ENCODE assay signal across 21 cellular contexts in the genomic region with DNA sequence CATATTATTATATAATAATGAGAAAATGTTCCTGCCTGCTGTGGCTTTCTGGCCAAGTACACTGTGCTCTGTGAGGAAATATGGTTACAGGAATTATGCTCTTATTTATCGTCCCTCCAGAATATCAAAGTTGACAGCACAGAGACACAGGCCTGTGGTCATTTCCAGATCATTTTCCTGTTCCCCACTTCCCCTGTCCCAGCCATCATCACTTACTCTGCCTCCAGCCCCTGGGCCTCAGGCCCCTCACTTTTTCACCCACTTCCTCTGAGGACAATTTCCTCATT. TPM values are rescaled to one million over a fixed set of nuclear protein-coding genes. Genes with fewer than 3 reads are reported as not detected.
DNase-seq lines count a peak whose midpoint lies in the region; ATAC-seq, FAIRE-seq and TF ChIP-seq lines count a peak whose summit lies in the region.
"Had no signal": no experiment of that assay in that cellular context is flagged by ENCODE, and none has a peak within 500 bp of the region (broad histone marks: within the 10 kb centered on the region; RNA-seq: fewer than 3 reads in every experiment).

No MANE protein-coding gene starts in this region.

- H2AFZ ChIP-seq in HepG2 (ENCODE audit: low read length): no peak overlapping the region

- H3K9ac ChIP-seq in HepG2 (ENCODE audit: insufficient read depth, low read depth, low read length): no peak overlapping the region
- no peak overlapping the region for H3K9ac ChIP-seq in skeletal muscle tissue (ENCODE audit: low read depth in 1 of 3, low read length in 3 of 3)

- H3K4me1 ChIP-seq in HepG2 (ENCODE audit: insufficient read depth, low read length) (peaks cover 59% of the 10 kb centered on the region), right lobe of liver (peaks cover 0 to 10% (median 3%) of the 10 kb centered on the region in 4 donors), esophagus muscularis mucosa (peaks cover 34 to 47% (median 44%) of the 10 kb centered on the region in 4 donors), skeletal muscle tissue (ENCODE audit: control insufficient read depth in 3 of 3, insufficient read depth in 3 of 3, low read length in 3 of 3) (peaks cover 16 to 35% (median 33%) of the 10 kb centered on the region in 3 donors)
- H3K4me1 ChIP-seq: foreskin keratinocyte had no signal

- no peak for DNase-seq in HepG2 (ENCODE audit: low spot score)
- no peak for DNase-seq in right lobe of liver
- peak; percentile 87 for DNase-seq in esophagus muscularis mucosa (ENCODE audit: extremely low spot score)
- no peak for DNase-seq in NCI-H2196 (lab: John Stamatoyannopoulos, UW; ENCODE audit: unreplicated experiment)
- DNase-seq in GDM1 (lab: John Stamatoyannopoulos, UW): no peak
- DNase-seq: activated CD4-positive, CD25-positive, alpha-beta regulatory T cell treated with anti-CD3 and anti-CD28 coated beads, Interleukin-2, amount 50 U/mL, for 72 hours; activated CD8-positive, alpha-beta memory T cell treated with anti-CD3 and anti-CD28 coated beads, Interleukin-2, amount 10 ng/mL, durations not matched to agents 7 days and 5 days; activated effector memory CD4-positive, alpha-beta T cell treated with anti-CD3 and anti-CD28 coated beads, Interleukin-2, amount 50 U/mL, for 16 hours; CD8-positive, alpha-beta memory T cell; foreskin keratinocyte; left colon; NCI-H146; NCI-H226; pancreas; spleen had no signal

- intact Hi-C loops in HepG2 (cut with micrococcal nuclease; ENCODE audit: unreplicated experiment) (no loop called here), right lobe of liver (cut with DNase I) (no loop called here), esophagus muscularis mucosa (cut with DNase I) (loop anchor here (10.0 kb wide), 1 partner anchor 210 kb away; the partner anchor contains the start of gene ATP1A1)

- H3K4me3 ChIP-seq in HepG2 (replicated peaks in 1 of 3; ENCODE audit: insufficient read depth in 1 of 3, low read depth in 2 of 3, low read length in 3 of 3) (peak overlapping the region in 2 of 3 experiments; percentile 43 to 53; a peak in 2 of 6 replicates), right lobe of liver (no peak overlapping the region), esophagus muscularis mucosa (no peak overlapping the region), skeletal muscle tissue (ENCODE audit: low read length in 3 of 3) (no peak overlapping the region)
- H3K4me3 ChIP-seq: pancreas had no signal

- ATAC-seq in HepG2 (no peak), right lobe of liver (no peak), HG03571 (IDR thresholded peaks at IDR 0.05; ENCODE audit: unreplicated experiment) (no peak), HG02852 (IDR thresholded peaks at IDR 0.05; ENCODE audit: unreplicated experiment) (no peak)
- ATAC-seq: activated CD8-positive, alpha-beta memory T cell treated with anti-CD3 and anti-CD28 coated beads, Interleukin-2, amount 10 ng/mL, durations not matched to agents 7 days and 5 days; foreskin keratinocyte; HCT116; pancreas had no signal

- no peak for FAIRE-seq in HepG2 (lab: Jason Lieb, UNC)
- FAIRE-seq: astrocyte, colon, pancreas had no signal

- H3K27me3 ChIP-seq in HepG2 (ENCODE audit: control insufficient read depth in 1 of 2, insufficient read depth in 2 of 2, low read length in 2 of 2) (no peaks in the 10 kb centered on the region; a peak in 1 of 5 replicates), right lobe of liver (no peaks in the 10 kb centered on the region), esophagus muscularis mucosa (no peaks in the 10 kb centered on the region), skeletal muscle tissue (ENCODE audit: control insufficient read depth in 3 of 3, insufficient read depth in 3 of 3, low read length in 3 of 3) (no peaks in the 10 kb centered on the region)
- H3K27me3 ChIP-seq: foreskin keratinocyte, pancreas had no signal

- CTCF ChIA-PET in HepG2 (lab: Yijun Ruan, JAX; ENCODE audit: low intra/inter-chr PET ratio, low total read pairs): no interaction called here

- H3K9me3 ChIP-seq in HepG2 (ENCODE audit: low read length): no peaks in the 10 kb centered on the region
- no peaks in the 10 kb centered on the region for H3K9me3 ChIP-seq in right lobe of liver
- H3K9me3 ChIP-seq in esophagus muscularis mucosa: no peaks in the 10 kb centered on the region
- no peaks in the 10 kb centered on the region for H3K9me3 ChIP-seq in skeletal muscle tissue (ENCODE audit: control insufficient read depth in 3 of 3, low read length in 3 of 3)
- H3K9me3 ChIP-seq: pancreas, spleen had no signal

- no peak for TF ChIP-seq RAD21 in HepG2 (CRISPR knock-in tag; IDR thresholded peaks at IDR 0.05)

- no peaks in the 10 kb centered on the region for H4K20me1 ChIP-seq in HepG2 (ENCODE audit: insufficient read depth, low read length)

- POLR2A ChIA-PET in HepG2 (lab: Yijun Ruan, JAX): interaction anchor here (1.1 kb wide), 1 partner anchor 147 kb away, joined by 3 read pairs; no protein-coding TSS in a partner anchor

- no TSS peak for BruUV-seq in HepG2 (replicated peaks; lab: Mats Ljungman, UMichigan)

- TF ChIP-seq CTCF in HepG2 (CRISPR knock-in tag; IDR thresholded peaks at IDR 0.05): no peak
- TF ChIP-seq CTCF in right lobe of liver (IDR thresholded peaks at IDR 0.05): no peak
- TF ChIP-seq CTCF in esophagus muscularis mucosa (IDR thresholded peaks at IDR 0.05): no peak

- in situ Hi-C loops in HepG2 (cut with HindIII; ENCODE audit: extremely low pct_ligation_motif_present, low pct_unique_long_range_greater_than_20kb): loop anchor here (25.0 kb wide), 1 partner anchor 97 kb away; no protein-coding TSS in a partner anchor

- no peak for TF ChIP-seq EP300 in HepG2 (IDR thresholded peaks at IDR 0.05; ENCODE audit: low read depth in 2 of 2, low read length in 2 of 2)
- no peak for TF ChIP-seq EP300 in HepG2 (CRISPR knock-in tag; IDR thresholded peaks at IDR 0.05; ENCODE audit: borderline replicate concordance)
- TF ChIP-seq EP300 in esophagus muscularis mucosa (IDR thresholded peaks at IDR 0.05): no peak

- WGBS in HepG2 (ENCODE audit: low lambda C conversion rate): 43% methylated on average over 1 of the region's 1 CpG
- 33% methylated on average over 1 of the region's 1 CpG for WGBS in right lobe of liver (ENCODE audit: insufficient coverage, low coverage, low lambda C conversion rate, missing lambda C conversion rate)
- 38% methylated on average over 1 of the region's 1 CpG for WGBS in esophagus muscularis mucosa

- no peaks in the 10 kb centered on the region for H3K36me3 ChIP-seq in HepG2 (replicated peaks in 1 of 2; ENCODE audit: control insufficient read depth in 1 of 2, insufficient read depth in 2 of 2, low read length in 2 of 2)
- H3K36me3 ChIP-seq in right lobe of liver: no peaks in the 10 kb centered on the region
- no peaks in the 10 kb centered on the region for H3K36me3 ChIP-seq in esophagus muscularis mucosa
- H3K36me3 ChIP-seq in skeletal muscle tissue (ENCODE audit: control insufficient read depth in 3 of 3, insufficient read depth in 3 of 3, low read length in 3 of 3): no peaks in the 10 kb centered on the region
- H3K36me3 ChIP-seq: pancreas, spleen had no signal

- H3K4me2 ChIP-seq in HepG2 (ENCODE audit: low read depth, low read length): peak overlapping the region; percentile 61; the same call in 1 of the 2 replicates

- TF ChIP-seq POLR2A in HepG2 (IDR thresholded peaks at IDR 0.05; ENCODE audit: insufficient read depth in 1 of 2, low read depth in 2 of 2, low read length in 2 of 2): no peak
- no peak for TF ChIP-seq POLR2A in right lobe of liver (IDR thresholded peaks at IDR 0.05)
- no peak for TF ChIP-seq POLR2A in esophagus muscularis mucosa (IDR thresholded peaks at IDR 0.05; ENCODE audit: low read depth)

- H3K27ac ChIP-seq in HepG2 (ENCODE audit: extremely low read length, insufficient read depth, low read length): no peak overlapping the region
- no peak overlapping the region for H3K27ac ChIP-seq in right lobe of liver
- H3K27ac ChIP-seq in esophagus muscularis mucosa (replicated peaks in 1 of 4): peak overlapping the region; percentile 43 to 70 (median 52)
- peak overlapping the region; percentile 28 for H3K27ac ChIP-seq in skeletal muscle tissue (ENCODE audit: low read depth, low read length)
- H3K27ac ChIP-seq: foreskin keratinocyte had no signal

- no peaks in the 10 kb centered on the region for H3K79me2 ChIP-seq in HepG2 (ENCODE audit: insufficient read depth, low read length)

TF ChIP-seq in HepG2, 621 proteins besides CTCF, POLR2A, EP300 and RAD21 (continues in another document):
- TF ChIP-seq POLR2AphosphoS5 (IDR thresholded peaks at IDR 0.05; ENCODE audit: low read depth, low read length) (no peak), ZNF569 (CRISPR knock-in tag; IDR thresholded peaks at IDR 0.05; ENCODE audit: borderline replicate concordance) (no peak)

RNA-seq across cellular contexts. Expression of gene MAB21L3, which starts 53.6 kb away (rescaled TPM):
- total RNA-seq in HepG2 (2016; rRNA removed; fragmentation: Illumina TruSeq; extraction: Trizol): 0.55 and 0.90 TPM in 2 replicates
- total RNA-seq in HepG2 (2016; cell fraction: cytosol; rRNA removed; fragmentation: Illumina TruSeq; extraction: Trizol; ENCODE audit: low read depth): 0.30 TPM in 1 of 2 replicates, not detected in the other
- 0.48 and 0.80 TPM in 2 replicates for total RNA-seq in HepG2 (2016; cell fraction: insoluble cytoplasmic fraction; rRNA removed; fragmentation: Illumina TruSeq; extraction: Trizol)
- 0.56 and 0.72 TPM in 2 replicates for total RNA-seq in HepG2 (2016; cell fraction: membrane; rRNA removed; fragmentation: Illumina TruSeq; extraction: Trizol)
- 0.47 and 1.2 TPM in 2 replicates for total RNA-seq in HepG2 (2016; cell fraction: nucleus; rRNA removed; fragmentation: Illumina TruSeq; extraction: Trizol)
- 3.7 and 4.1 TPM in 2 replicates for polyA plus RNA-seq in HepG2 (2011; rRNA removed)
- 3.6 and 5.0 TPM in 2 replicates for polyA plus RNA-seq in HepG2 (2011; cell fraction: cytosol; rRNA removed)
- 2.5 and 2.7 TPM in 2 replicates for polyA plus RNA-seq in HepG2 (2011; cell fraction: nucleus; rRNA removed)
- polyA plus RNA-seq in HepG2 (2012): 0.70 and 0.85 TPM in 2 replicates
- polyA plus RNA-seq in HepG2 (2016; cell fraction: cytosol; fragmentation: Illumina TruSeq; extraction: Trizol; ENCODE audit: low read depth): 0.03 TPM in 1 of 2 replicates, not detected in the other
- 0.56 and 0.79 TPM in 2 replicates for polyA plus RNA-seq in HepG2 (2016; cell fraction: insoluble cytoplasmic fraction; fragmentation: Illumina TruSeq; extraction: Trizol; ENCODE audit: low read depth)
- 0.13 and 0.14 TPM in 2 replicates for polyA plus RNA-seq in HepG2 (2016; cell fraction: membrane; fragmentation: Illumina TruSeq; extraction: Trizol; ENCODE audit: low read depth)
- 0.14 and 0.36 TPM in 2 replicates for polyA plus RNA-seq in HepG2 (2016; cell fraction: nucleus; fragmentation: Illumina TruSeq; extraction: Trizol; ENCODE audit: insufficient read depth, low read depth)
- 2.3 and 10.6 TPM in 2 replicates for polyA minus RNA-seq in HepG2 (2011; rRNA and poly(A)+ RNA removed; ENCODE audit: low replicate concordance)
- 3.8 and 5.4 TPM in 2 replicates for polyA minus RNA-seq in HepG2 (2011; cell fraction: cytosol; rRNA and poly(A)+ RNA removed)
- 9.1 and 14.8 TPM in 2 replicates for polyA minus RNA-seq in HepG2 (2011; cell fraction: nucleus; rRNA and poly(A)+ RNA removed)
- 1 to 10 TPM in 3 of 6 experiments, under 1 TPM in 3; 0.09 to 7.2 (median 1.1) TPM for total RNA-seq in right lobe of liver
- under 1 TPM in 3 of 4 donors, not detected in 1; under 0.01 to 0.17 (median 0.11) TPM for total RNA-seq in esophagus muscularis mucosa
- total RNA-seq in skeletal muscle tissue: not detected
- total RNA-seq: activated CD8-positive, alpha-beta memory T cell treated with anti-CD3 and anti-CD28 coated beads, Interleukin-2, amount 10 ng/mL, durations not matched to agents 7 days and 5 days; CD8-positive, alpha-beta memory T cell had no signal
- polyA plus RNA-seq: CD8-positive, alpha-beta memory T cell; pancreas had no signal

Comparison
In these comparisons a context has a peak if more than half of its experiments do, and no peak if none do; other contexts are left out.
1. H3K4me3 ChIP-seq: peak in HepG2 (2 of 3); none in right lobe of liver (0 of 3), esophagus muscularis mucosa (0 of 4) and skeletal muscle tissue (0 of 3).
2. H3K27ac ChIP-seq: peak in esophagus muscularis mucosa (4 of 4) and skeletal muscle tissue (single experiment); none in HepG2 (single experiment) and right lobe of liver (0 of 3).